Comparison of ENCODE assay signal across 30 cellular contexts in the genomic region with DNA sequence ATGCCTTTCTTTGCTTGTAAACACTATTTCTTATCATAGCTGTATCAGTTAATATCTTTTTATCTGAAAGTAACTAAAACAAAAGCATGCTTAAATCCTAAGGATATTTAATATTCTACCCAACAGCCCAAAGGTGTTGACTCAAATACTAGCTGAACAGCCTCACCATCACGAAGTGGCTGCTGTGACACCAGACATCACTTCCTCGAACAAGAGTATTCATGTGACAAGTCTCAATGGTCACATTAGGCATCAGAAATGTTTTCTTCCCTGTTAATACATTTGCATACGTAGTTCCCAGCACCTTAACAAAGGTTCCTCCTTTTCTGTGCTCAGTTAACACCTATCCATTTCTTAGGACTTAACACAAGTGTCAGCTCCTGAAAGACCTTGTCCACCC.
"Had no signal": no experiment of that assay in that cellular context is flagged by ENCODE, and none has a peak within 500 bp of the region (broad histone marks: within the 10 kb centered on the region; RNA-seq: fewer than 3 reads in every experiment).

No MANE protein-coding gene starts in this region.

- H3K27ac ChIP-seq: esophagus squamous epithelium, heart right ventricle, left lung, ovary, psoas muscle, skin epidermis, spleen, stomach, thyroid gland, vagina had no signal

- H3K9me3 ChIP-seq: esophagus squamous epithelium, mucosa of descending colon, ovary, psoas muscle, stomach, thyroid gland, vagina had no signal

- H3K36me3 ChIP-seq: esophagus squamous epithelium, heart right ventricle, left lung, ovary, spleen, stomach, thyroid gland, vagina had no signal

- FAIRE-seq: endometrium, islet of Langerhans had no signal

- H3K4me3 Mint-ChIP-seq: effector memory CD8-positive, alpha-beta T cell; mesothelial cell of epicardium; naive B cell; nephron had no signal

- H3K27me3 ChIP-seq: esophagus squamous epithelium, heart right ventricle, left lung, ovary, stomach, thyroid gland, vagina had no signal

- H3K4me1 ChIP-seq: left lung, psoas muscle, spleen, thyroid gland had no signal

- ATAC-seq: effector memory CD8-positive, alpha-beta T cell; left lung; mucosa of descending colon; psoas muscle had no signal

- H3K4me1 Mint-ChIP-seq: mesothelial cell of epicardium, naive B cell had no signal

- H3K9me3 Mint-ChIP-seq: effector memory CD8-positive, alpha-beta T cell; nephron had no signal

- H3K27ac Mint-ChIP-seq: effector memory CD8-positive, alpha-beta T cell; mesothelial cell of epicardium; naive B cell had no signal

- DNase-seq: cortex of kidney; effector memory CD8-positive, alpha-beta T cell; erythroblast; esophagus squamous epithelium; foreskin melanocyte; glutamatergic neuron; heart right ventricle; hippocampal formation; left cardiac atrium; left lung; mesenchymal stem cell; mucosa of descending colon; naive B cell; occipital lobe; ovary; posterior cingulate gyrus; psoas muscle; right cardiac atrium; spleen; stimulated activated CD4-positive, alpha-beta T cell treated with anti-CD3 and anti-CD28 coated beads, Interleukin-4, amount 100 ng/mL, for 4 hours; stimulated activated naive CD4-positive, alpha-beta T cell; stomach; thyroid gland; trophoblast cell had no signal

- H3K4me3 ChIP-seq: esophagus squamous epithelium, heart right ventricle, left lung, mucosa of descending colon, ovary, psoas muscle, skin epidermis, spleen, stomach, thyroid gland, vagina had no signal

- H3K36me3 Mint-ChIP-seq: mesothelial cell of epicardium, naive B cell had no signal
